In genomic region chr22:30077279-30077678, GRCh38 we compare ENCODE assay signal across 16 cellular contexts. TPM values are rescaled to one million over a fixed set of nuclear protein-coding genes. Genes with fewer than 3 reads are reported as not detected.
A peak's percentile ranks its signal among the peaks of the same experiment; 100 is the strongest.
DNase-seq lines count a peak whose midpoint lies in the region; ATAC-seq and TF ChIP-seq lines count a peak whose summit lies in the region.
"Had no signal": no experiment of that assay in that cellular context is flagged by ENCODE, and none has a peak within 500 bp of the region (broad histone marks: within the 10 kb centered on the region; RNA-seq: fewer than 3 reads in every experiment).

No MANE protein-coding gene starts in this region.

- H3K36me3 Mint-ChIP-seq in type B pancreatic cell: no peaks in the 10 kb centered on the region

- WGBS in right lobe of liver (ENCODE audit: insufficient coverage, low coverage, low lambda C conversion rate, missing lambda C conversion rate): 44% methylated on average over 1 of the region's 1 CpG

- no peak for TF ChIP-seq POLR2A in right lobe of liver (IDR thresholded peaks at IDR 0.05)

- H3K9me3 ChIP-seq in right lobe of liver (no peaks in the 10 kb centered on the region), left lung (peaks cover 0 to under 1% of the 10 kb centered on the region in 2 donors)
- H3K9me3 ChIP-seq: Caco-2 had no signal

- H3K27me3 Mint-ChIP-seq in type B pancreatic cell: peaks cover 29% of the 10 kb centered on the region

- H3K27ac ChIP-seq in right lobe of liver (peak overlapping the region in 2 of 3 donors; percentile 30 to 38), left lung (no peak overlapping the region)
- H3K27ac ChIP-seq: 22Rv1, GM23248 had no signal

- intact Hi-C loops in right lobe of liver (cut with DNase I): no loop called here
- intact Hi-C loops in left lung (cut with DNase I): no loop called here

- H3K4me3 ChIP-seq in right lobe of liver (no peak overlapping the region), left lung (no peak overlapping the region)
- H3K4me3 ChIP-seq: GM23248 had no signal

- no peak overlapping the region for H3K27ac Mint-ChIP-seq in type B pancreatic cell

- H3K27me3 ChIP-seq in right lobe of liver (no peaks in the 10 kb centered on the region), left lung (peaks cover 0 to 46% of the 10 kb centered on the region in 2 donors)

- peaks cover 20% of the 10 kb centered on the region for H3K4me1 Mint-ChIP-seq in type B pancreatic cell (ENCODE audit: unreplicated experiment)

- TF ChIP-seq CTCF in right lobe of liver (IDR thresholded peaks at IDR 0.05): no peak
- no peak for TF ChIP-seq CTCF in type B pancreatic cell (conservative IDR thresholded peaks at IDR 0.05)
- no peak for TF ChIP-seq CTCF in left lung (IDR thresholded peaks at IDR 0.05)

- DNase-seq in NCI-H146 (lab: John Stamatoyannopoulos, UW) (peak; percentile 22), NCI-H146 treated with DMSO at 0.1 percent for 48 hours (lab: John Stamatoyannopoulos, UW; ENCODE audit: unreplicated experiment) (no peak), SK-N-DZ (ENCODE audit: low spot score) (peak; percentile 15), right lobe of liver (no peak), type B pancreatic cell (ENCODE audit: extremely low spot score, unreplicated experiment) (no peak), left lung (no peak), ureter (ENCODE audit: low spot score) (no peak)
- DNase-seq: CD8-positive, alpha-beta memory T cell; GM23248 had no signal

- no peaks in the 10 kb centered on the region for H3K9me3 Mint-ChIP-seq in type B pancreatic cell
- H3K9me3 Mint-ChIP-seq: CD8-positive, alpha-beta memory T cell had no signal

- peak overlapping the region; percentile 44 for H3K4me3 Mint-ChIP-seq in type B pancreatic cell
- H3K4me3 Mint-ChIP-seq: CD8-positive, alpha-beta memory T cell had no signal

- H3K4me1 ChIP-seq in right lobe of liver: no peaks in the 10 kb centered on the region
- H3K4me1 ChIP-seq in left lung: peaks cover 0 to 5% of the 10 kb centered on the region in 2 donors

- ATAC-seq in right lobe of liver (peak in 1 of 4 donors; percentile 13), HG03280 (IDR thresholded peaks at IDR 0.05; ENCODE audit: unreplicated experiment) (no peak), left lung (no peak)
- ATAC-seq: HCT116 had no signal

- H3K36me3 ChIP-seq in right lobe of liver (no peaks in the 10 kb centered on the region), left lung (no peaks in the 10 kb centered on the region)

RNA-seq across cellular contexts. Expression of gene HORMAD2, which starts 3.0 kb away (rescaled TPM):
- polyA plus RNA-seq in SK-N-DZ (2014; cell fraction: cytosol; rRNA removed): not detected in 2 replicates
- polyA plus RNA-seq in SK-N-DZ (2014; cell fraction: nucleus; rRNA removed): not detected in 2 replicates
- total RNA-seq in right lobe of liver: 1 to 10 TPM in 3 of 6 experiments, under 1 TPM in 2, not detected in 1; 0.50 to 3.0 (median 1.6) TPM
- 0.43 TPM in 1 of 2 replicates, not detected in the other for total RNA-seq in type B pancreatic cell (ENCODE audit: low replicate concordance)
- total RNA-seq in left lung: under 1 TPM in 1 of 2 donors, not detected in 1; 0.13 TPM
- not detected for total RNA-seq in ureter
- total RNA-seq: A673; CD8-positive, alpha-beta memory T cell; GM23248; HT1080 had no signal
- polyA plus RNA-seq: BJ; CD8-positive, alpha-beta memory T cell; GM23248 had no signal

Comparison
In these comparisons a context has a peak if more than half of its experiments do, and no peak if none do; other contexts are left out.
1. DNase-seq: peak in NCI-H146 (single experiment) and SK-N-DZ (single experiment); none in NCI-H146 treated with DMSO at 0.1 percent for 48 hours (single experiment), right lobe of liver (0 of 3), type B pancreatic cell (single experiment), left lung (0 of 2) and ureter (single experiment).
2. H3K27ac ChIP-seq: peak in right lobe of liver (2 of 3); none in left lung (0 of 2).